In genomic region chr6:141878686-141879085, GRCh38 we compare ENCODE assay signal across 20 cellular contexts.
"Had no signal": no experiment of that assay in that cellular context is flagged by ENCODE, and none has a peak within 500 bp of the region (broad histone marks: within the 10 kb centered on the region; RNA-seq: fewer than 3 reads in every experiment).

No MANE protein-coding gene starts in this region.

- H3K27me3 ChIP-seq: adrenal gland, ascending aorta, hepatocyte, upper lobe of left lung had no signal

- H3K36me3 ChIP-seq: adrenal gland, ascending aorta, thoracic aorta, upper lobe of left lung had no signal

- DNase-seq: activated B cell treated with CpG ODN at 0.5 μM for 24 hours; activated CD4-positive, alpha-beta T cell treated with anti-CD3 and anti-CD28 coated beads for 36 hours; activated CD4-positive, alpha-beta T cell treated with anti-CD3 and anti-CD28 coated beads, Interleukin-2, amount 50 U/mL, for 4 hours; activated CD8-positive, alpha-beta memory T cell treated with anti-CD3 and anti-CD28 coated beads for 24 hours; activated CD8-positive, alpha-beta memory T cell treated with anti-CD3 and anti-CD28 coated beads, Interleukin-2, amount 50 U/mL, for 48 hours; activated naive CD4-positive, alpha-beta T cell; activated T-cell treated with anti-CD3 and anti-CD28 coated beads, Interleukin-2, amount 50 U/mL, for 4 hours; adrenal gland; central memory CD4-positive, alpha-beta T cell; dermis blood vessel endothelial cell; effector memory CD4-positive, alpha-beta T cell; glutamatergic neuron; stimulated activated CD4-positive, alpha-beta T cell treated with anti-CD3 and anti-CD28 coated beads, Interleukin-4, amount 100 ng/mL, for 24 hours; stimulated activated naive CD4-positive, alpha-beta T cell treated with Interleukin-2 at 50 U/mL for 16 hours; upper lobe of left lung had no signal

- H3K9me3 ChIP-seq: adrenal gland, ascending aorta, thoracic aorta, upper lobe of left lung had no signal

- ATAC-seq: activated CD4-positive, alpha-beta T cell treated with anti-CD3 and anti-CD28 coated beads for 36 hours; activated T-cell treated with anti-CD3 and anti-CD28 coated beads, Interleukin-2, amount 50 U/mL, for 4 hours; natural killer cell treated with Interleukin-12 subunit alpha and Interleukin-12 subunit beta and Interleukin-15 and Interleukin-18, amount 100 ng/mL, for 72 hours had no signal

- H3K4me1 ChIP-seq: adrenal gland, ascending aorta, upper lobe of left lung had no signal

- FAIRE-seq: frontal cortex had no signal

- H3K4me3 ChIP-seq: adrenal gland, ascending aorta, hepatocyte, thoracic aorta, upper lobe of left lung had no signal

- H3K27ac ChIP-seq: adrenal gland, ascending aorta, hepatocyte, thoracic aorta, upper lobe of left lung had no signal
